8 cellular contexts compared by ENCODE assay signal in genomic region chr11:119727523-119728081, GRCh38. TPM values are rescaled to one million over a fixed set of nuclear protein-coding genes. Genes with fewer than 3 reads are reported as not detected.
DNase-seq lines count a peak whose midpoint lies in the region; ATAC-seq and TF ChIP-seq lines count a peak whose summit lies in the region.

No MANE protein-coding gene starts in this region.

- H3K4me2 ChIP-seq in neuronal stem cell (ENCODE audit: insufficient read depth, low read length, poor library complexity, severe bottlenecking) = peak overlapping the region; percentile 98

- H2AK5ac ChIP-seq in neuronal stem cell (ENCODE audit: low read depth, low read length) = peak overlapping the region; percentile 43

- no peak overlapping the region for H4K8ac ChIP-seq in neuronal stem cell (ENCODE audit: low read depth, low read length)

- peaks cover 16% of the 10 kb centered on the region for H3K79me1 ChIP-seq in neuronal stem cell (ENCODE audit: low read depth, low read length)

- H3K36me3 ChIP-seq in H7 (replicated peaks; ENCODE audit: control insufficient read depth, insufficient read depth, low read length) (no peaks in the 10 kb centered on the region; the same call in 1 of the 2 replicates), neuronal stem cell (replicated peaks in 1 of 2; ENCODE audit: control insufficient read depth in 2 of 2, insufficient read depth in 2 of 2, low read length in 2 of 2) (no peaks in the 10 kb centered on the region)

- no peak overlapping the region for H2BK15ac ChIP-seq in neuronal stem cell (ENCODE audit: low read length)

- H3K23ac ChIP-seq in neuronal stem cell (ENCODE audit: low read depth, low read length, poor library complexity) = peak overlapping the region; percentile 13

- no CpG with 5 or more reads among the region's 45 CpGs for WGBS in neuronal stem cell (ENCODE audit: extremely low coverage in 2 of 2, insufficient read length in 2 of 2, insufficient replicate concordance in 1 of 2), 2 donors

- no peaks in the 10 kb centered on the region for H3K9me3 ChIP-seq in neuronal stem cell (replicated peaks in 1 of 2; ENCODE audit: control insufficient read depth in 2 of 2, insufficient read depth in 1 of 2, low read depth in 1 of 2, low read length in 2 of 2)

- peak overlapping the region; percentile 96 for H3K27ac ChIP-seq in C4-2B
- peak overlapping the region; percentile 90 for H3K27ac ChIP-seq in neuronal stem cell (replicated peaks; ENCODE audit: low read length)

- H4K91ac ChIP-seq in neuronal stem cell (ENCODE audit: low read depth, low read length, poor library complexity) = no peak overlapping the region

- H3K4ac ChIP-seq in neuronal stem cell (ENCODE audit: low read length) = no peak overlapping the region

- TF ChIP-seq CTCF in C4-2B (conservative IDR thresholded peaks at IDR 0.05) (peak; percentile 68), WI38 (IDR thresholded peaks at IDR 0.05; ENCODE audit: low read depth, low read length) (no peak), fibroblast of the aortic adventitia (IDR thresholded peaks at IDR 0.05; ENCODE audit: insufficient read depth, low read length) (peak; percentile 37)

- H3K4me1 ChIP-seq in neuronal stem cell (ENCODE audit: control insufficient read depth in 2 of 2, insufficient read depth in 1 of 2, low read depth in 1 of 2, low read length in 2 of 2) = peaks cover 25 to 33% of the 10 kb centered on the region in 2 donors

- DNase-seq in H7 (peak; percentile 89), fibroblast of the aortic adventitia (ENCODE audit: low read depth) (no peak), neuronal stem cell (ENCODE audit: low spot score) (peak; percentile 88), GDM1 (lab: John Stamatoyannopoulos, UW) (no peak)

- H3K14ac ChIP-seq in neuronal stem cell (ENCODE audit: low read length) = no peak overlapping the region

- H3K4me3 ChIP-seq in H7 (ENCODE audit: insufficient read depth, low read depth, low read length) = peak overlapping the region; percentile 80
- H3K4me3 ChIP-seq in WI38 (ENCODE audit: low read depth, low read length) = peak overlapping the region; percentile 63
- peak overlapping the region; percentile 75 for H3K4me3 ChIP-seq in fibroblast of the aortic adventitia (ENCODE audit: low read depth, low read length)
- peak overlapping the region; percentile 73 to 84 for H3K4me3 ChIP-seq in neuronal stem cell (ENCODE audit: low read length in 2 of 2)

- peaks cover 3% of the 10 kb centered on the region for H3K27me3 ChIP-seq in H7 (ENCODE audit: control insufficient read depth, insufficient read depth, low read length)
- peaks cover 0 to 22% (median 0%) of the 10 kb centered on the region in 3 experiments for H3K27me3 ChIP-seq in neuronal stem cell (ENCODE audit: control insufficient read depth in 3 of 3, insufficient read depth in 3 of 3, low read depth in 1 of 3, low read length in 3 of 3)

- H3K18ac ChIP-seq in neuronal stem cell (ENCODE audit: low read length) = peak overlapping the region; percentile 97

- peak overlapping the region; percentile 90 for H2BK120ac ChIP-seq in neuronal stem cell (ENCODE audit: low read depth, low read length)

- no peak overlapping the region for H2BK12ac ChIP-seq in neuronal stem cell (ENCODE audit: low read length)

- ATAC-seq in GM18870 (IDR thresholded peaks at IDR 0.05; ENCODE audit: unreplicated experiment) (no peak), GM21717 (IDR thresholded peaks at IDR 0.05; ENCODE audit: unreplicated experiment) (no peak)

- H2AFZ ChIP-seq in neuronal stem cell (ENCODE audit: low read length) = peak overlapping the region; percentile 80

- H3K9ac ChIP-seq in neuronal stem cell (ENCODE audit: low read depth, low read length, poor library complexity) = no peak overlapping the region

- peak overlapping the region; percentile 97 for H2BK5ac ChIP-seq in neuronal stem cell (ENCODE audit: low read length)

RNA-seq across cellular contexts. Expression of gene NECTIN1, which starts 1.4 kb away (rescaled TPM):
- total RNA-seq in H7 (2014; rRNA removed; shearing (Covaris generic)) = 20.9 and 24.6 TPM in 2 replicates
- total RNA-seq in fibroblast of the aortic adventitia (ENCODE audit: low replicate concordance) = 3.4 and 7.8 TPM in 2 replicates
- polyA plus RNA-seq in neuronal stem cell (2013, experiment 1 of 2) = 36.8 TPM
- polyA plus RNA-seq in neuronal stem cell (2013, experiment 2 of 2) = 36.7 TPM

Comparison
In these comparisons a context has a peak if more than half of its experiments do, and no peak if none do; other contexts are left out.
1. DNase-seq: peak in H7 (single experiment) and neuronal stem cell (single experiment); none in fibroblast of the aortic adventitia (single experiment) and GDM1 (single experiment).
2. Peak in every context shown above with its lines, with median percentiles within 50 percentile points of each other: H3K4me3 ChIP-seq.